20 cellular contexts compared by ENCODE assay signal in the genomic region with DNA sequence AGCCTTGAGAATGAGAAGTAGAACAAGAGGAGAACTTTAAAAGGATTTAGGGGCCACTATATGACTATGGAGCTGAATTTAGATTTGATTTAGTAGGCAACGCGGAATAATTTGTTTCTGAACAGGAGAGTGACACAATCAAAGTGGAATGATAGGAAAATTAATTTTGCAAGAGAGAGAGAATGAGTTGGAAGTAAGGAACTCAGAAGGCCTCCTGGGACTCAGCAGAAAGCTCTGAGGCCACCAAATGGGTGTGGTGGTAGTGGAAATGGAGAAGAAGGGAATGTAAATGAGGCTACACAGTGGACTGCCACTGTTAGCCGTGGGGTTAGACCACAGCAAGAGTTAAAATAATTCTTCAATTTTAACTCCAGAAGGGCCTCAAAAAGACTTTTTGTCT.
"Had no signal": no experiment of that assay in that cellular context is flagged by ENCODE, and none has a peak within 500 bp of the region (broad histone marks: within the 10 kb centered on the region; RNA-seq: fewer than 3 reads in every experiment).

No MANE protein-coding gene starts in this region.

- H3K27ac Mint-ChIP-seq: naive thymus-derived CD4-positive, alpha-beta T cell; stimulated activated naive B cell treated with anti-CD40 and anti-IgM and Interleukin-4, amounts not matched to agents 10 μg/mL and 1 μg/mL and 100 μg/mL, for 72 hours; stimulated activated naive CD8-positive, alpha-beta T cell treated with anti-CD3 and anti-CD28 coated beads, Interleukin-15, amount 100 ng/mL, for 72 hours had no signal

- ATAC-seq: foreskin keratinocyte; left colon; naive thymus-derived CD4-positive, alpha-beta T cell; psoas muscle; sciatic nerve; stimulated activated naive B cell treated with anti-CD40 and anti-IgM and Interleukin-4, amounts not matched to agents 10 μg/mL and 1 μg/mL and 100 μg/mL, for 72 hours; stimulated activated naive CD8-positive, alpha-beta T cell treated with anti-CD3 and anti-CD28 coated beads, Interleukin-15, amount 100 ng/mL, for 72 hours had no signal

- H3K36me3 Mint-ChIP-seq: naive thymus-derived CD4-positive, alpha-beta T cell had no signal

- H3K4me3 ChIP-seq: coronary artery, dorsolateral prefrontal cortex, esophagus squamous epithelium, psoas muscle, skin epidermis, thoracic aorta had no signal

- H3K27me3 Mint-ChIP-seq: stimulated activated naive B cell treated with anti-CD40 and anti-IgM and Interleukin-4, amounts not matched to agents 10 μg/mL and 1 μg/mL and 100 μg/mL, for 72 hours; stimulated activated naive CD8-positive, alpha-beta T cell treated with anti-CD3 and anti-CD28 coated beads, Interleukin-15, amount 100 ng/mL, for 72 hours had no signal

- H3K4me1 Mint-ChIP-seq: naive thymus-derived CD4-positive, alpha-beta T cell; stimulated activated naive CD8-positive, alpha-beta T cell treated with anti-CD3 and anti-CD28 coated beads, Interleukin-15, amount 100 ng/mL, for 72 hours had no signal

- H3K4me3 Mint-ChIP-seq: naive thymus-derived CD4-positive, alpha-beta T cell; stimulated activated naive B cell treated with anti-CD40 and anti-IgM and Interleukin-4, amounts not matched to agents 10 μg/mL and 1 μg/mL and 100 μg/mL, for 72 hours; stimulated activated naive CD8-positive, alpha-beta T cell treated with anti-CD3 and anti-CD28 coated beads, Interleukin-15, amount 100 ng/mL, for 72 hours had no signal

- DNase-seq: central memory CD4-positive, alpha-beta T cell; dorsolateral prefrontal cortex; effector memory CD4-positive, alpha-beta T cell; esophagus squamous epithelium; foreskin keratinocyte; hippocampal formation; left colon; naive thymus-derived CD4-positive, alpha-beta T cell; psoas muscle; retina; stimulated activated CD4-positive, alpha-beta T cell treated with anti-CD3 and anti-CD28 coated beads, Interleukin-2, amount 100 ng/mL, for 24 hours; stimulated activated CD4-positive, alpha-beta T cell treated with anti-CD3 and anti-CD28 coated beads, Interleukin-4, amount 100 ng/mL, for 4 hours; stimulated activated naive B cell treated with anti-CD40 and anti-IgM and Interleukin-4, amounts not matched to agents 10 μg/mL and 1 μg/mL and 100 μg/mL, for 72 hours; stimulated activated naive CD8-positive, alpha-beta T cell treated with anti-CD3 and anti-CD28 coated beads, Interleukin-15, amount 100 ng/mL, for 72 hours; substantia nigra; trophoblast cell had no signal
